12 cellular contexts compared by ENCODE assay signal in genomic region chr9:123335227-123335985, GRCh38. TPM values are rescaled to one million over a fixed set of nuclear protein-coding genes. Genes with fewer than 3 reads are reported as not detected.
DNase-seq lines count a peak whose midpoint lies in the region; ATAC-seq and TF ChIP-seq lines count a peak whose summit lies in the region.
"Had no signal": no experiment of that assay in that cellular context is flagged by ENCODE, and none has a peak within 500 bp of the region (broad histone marks: within the 10 kb centered on the region; RNA-seq: fewer than 3 reads in every experiment).

No MANE protein-coding gene starts in this region.

- intact Hi-C loops in dorsolateral prefrontal cortex (cut with DNase I) = loop anchor here in 1 of 2 donors (5.0 kb wide), 1 partner anchor 68 kb away; the partner anchor contains the start of gene STRBP

- no peaks in the 10 kb centered on the region for H3K36me3 Mint-ChIP-seq in nephron progenitor cell (ENCODE audit: low read depth)

- peaks cover 63% of the 10 kb centered on the region for H3K4me1 Mint-ChIP-seq in nephron progenitor cell

- peak; percentile 52 for DNase-seq in AG09309 (ENCODE audit: low read depth)
- DNase-seq in MG63 = peak; percentile 80
- DNase-seq in dorsolateral prefrontal cortex = peak in 5 of 10 donors; percentile 54 to 78 (median 70)
- peak; percentile 40 for DNase-seq in nephron progenitor cell
- no peak for DNase-seq in NCI-H1417 treated with DMSO at 0.1 percent for 48 hours (lab: John Stamatoyannopoulos, UW)
- no peak for DNase-seq in activated CD8-positive, alpha-beta memory T cell treated with anti-CD3 and anti-CD28 coated beads for 24 hours
- DNase-seq: activated CD4-positive, CD25-positive, alpha-beta regulatory T cell treated with anti-CD3 and anti-CD28 coated beads, Interleukin-2, amount 50 U/mL, for 72 hours; H7; NCI-H1048 had no signal

- no peak for ATAC-seq in GM19351 (IDR thresholded peaks at IDR 0.05; ENCODE audit: unreplicated experiment)
- ATAC-seq in HG02981 (IDR thresholded peaks at IDR 0.05; ENCODE audit: unreplicated experiment) = no peak

- no peaks in the 10 kb centered on the region for H3K36me3 ChIP-seq in MG63

- no peaks in the 10 kb centered on the region for H3K9me3 Mint-ChIP-seq in nephron progenitor cell

- H3K27ac Mint-ChIP-seq in nephron progenitor cell = peak overlapping the region; percentile 84

- peak overlapping the region; percentile 18 for H3K4me3 Mint-ChIP-seq in nephron progenitor cell

- H3K27me3 ChIP-seq in MG63 (no peaks in the 10 kb centered on the region), dorsolateral prefrontal cortex (no peaks in the 10 kb centered on the region)

- H3K9me3 ChIP-seq in MG63 = no peaks in the 10 kb centered on the region

- H3K27me3 Mint-ChIP-seq in nephron progenitor cell (ENCODE audit: low read depth, poor library complexity) = no peaks in the 10 kb centered on the region

- H3K27ac ChIP-seq in dorsolateral prefrontal cortex = peak overlapping the region in 53 of 59 donors; percentile 1 to 87 (median 72)
- H3K27ac ChIP-seq: epithelial cell of prostate had no signal

- TF ChIP-seq CTCF in AG09309 (IDR thresholded peaks at IDR 0.05; ENCODE audit: control insufficient read depth, insufficient read depth, low read depth, low read length, missing control alignments) (no peak), dorsolateral prefrontal cortex (IDR thresholded peaks at IDR 0.05 in 54 of 56, conservative IDR thresholded peaks at IDR 0.05 in 2 of 56; ENCODE audit: low read depth in 1 of 56, partially characterized antibody in 56 of 56) (no peak), nephron progenitor cell (IDR thresholded peaks at IDR 0.05) (no peak)

- H3K4me3 ChIP-seq in AG09309 (ENCODE audit: control insufficient read depth, low read depth, low read length) (no peak overlapping the region), MG63 (no peak overlapping the region), dorsolateral prefrontal cortex (no peak overlapping the region)

RNA-seq across cellular contexts. Expression of gene CRB2, which starts 20.6 kb away (rescaled TPM):
- total RNA-seq in MG63 (2014; rRNA removed; shearing (Covaris generic); ENCODE audit: low replicate concordance) = not detected in 2 replicates
- total RNA-seq in dorsolateral prefrontal cortex = 100 to 1,000 TPM in 1 of 120 experiments, 10 to 100 TPM in 119; 14.5 to 102 (median 32.1) TPM

Comparison
In these comparisons a context has a peak if more than half of its experiments do, and no peak if none do; other contexts are left out.
1. DNase-seq: peak in AG09309 (single experiment), MG63 (single experiment) and nephron progenitor cell (single experiment); none in NCI-H1417 treated with DMSO at 0.1 percent for 48 hours (single experiment) and activated CD8-positive, alpha-beta memory T cell treated with anti-CD3 and anti-CD28 coated beads for 24 hours (single experiment).
2. RNA of gene CRB2, which starts 20.6 kb away (total RNA-seq): 14.5 to 102 TPM in dorsolateral prefrontal cortex; not detected in MG63; every median in the first group is over 10 times any median in the second.